8 cellular contexts compared by ENCODE assay signal in genomic region chr1:40979241-40980067, GRCh38. TPM values are rescaled to one million over a fixed set of nuclear protein-coding genes. Genes with fewer than 3 reads are reported as not detected.
DNase-seq lines count a peak whose midpoint lies in the region; ATAC-seq, FAIRE-seq and TF ChIP-seq lines count a peak whose summit lies in the region.

Gene CTPS1 (plus strand): TSS chr1:40979696. CDS start chr1:40983291, 3,595 bp downstream.

- H3K4me3 ChIP-seq in BE2C (ENCODE audit: low read depth, low read length), result peak within 1 kb of the TSS; percentile 76
- peak within 1 kb of the TSS; percentile 67 to 97 (median 87) for H3K4me3 ChIP-seq in keratinocyte (ENCODE audit: control insufficient read depth in 2 of 3, extremely low read depth in 1 of 3, insufficient read depth in 2 of 3, low read depth in 1 of 3, low read length in 3 of 3)

- H3K27ac ChIP-seq in keratinocyte (ENCODE audit: control insufficient read depth, insufficient read depth, low read length), result peak within 1 kb of the TSS; percentile 85

- DNase-seq in BE2C, result peak; percentile 90
- peak; percentile 84 for DNase-seq in NCI-H460 (ENCODE audit: extremely low read depth, low read depth)
- DNase-seq in activated CD4-positive, CD25-positive, alpha-beta regulatory T cell treated with anti-CD3 and anti-CD28 coated beads, Interleukin-2, amount 50 U/mL, for 72 hours, result peak; percentile 97
- peak; percentile 92 for DNase-seq in cerebellar cortex (ENCODE audit: low spot score)
- peak; percentile 83 for DNase-seq in keratinocyte (ENCODE audit: low read depth, low spot score)
- peak; percentile 94 to 96 for DNase-seq in stimulated activated CD4-positive, alpha-beta T cell treated with anti-CD3 and anti-CD28 coated beads, Interleukin-15, amount 100 ng/mL, for 1 hour (ENCODE audit: low read depth in 1 of 2, low spot score in 1 of 2)

- H3K4me1 ChIP-seq in BE2C, result no peaks in the 10 kb centered on the region
- H3K4me1 ChIP-seq in keratinocyte (ENCODE audit: control insufficient read depth, extremely low read depth, insufficient read depth, low read length), result peaks cover 37% of the 10 kb centered on the region

- peaks cover 45% of the 10 kb centered on the region for H3K79me2 ChIP-seq in keratinocyte (ENCODE audit: control insufficient read depth, insufficient read depth, low read length)

- peak; percentile 84 for TF ChIP-seq POLR2A in GM19193 (IDR thresholded peaks at IDR 0.05; ENCODE audit: extremely low read depth, insufficient read depth, insufficient read length)

- peak within 1 kb of the TSS; percentile 99 for H3K4me2 ChIP-seq in keratinocyte (ENCODE audit: control insufficient read depth, extremely low read depth, insufficient read depth, low read depth, low read length)

- no peaks in the 10 kb centered on the region for H3K9me3 ChIP-seq in BE2C
- H3K9me3 ChIP-seq in keratinocyte (ENCODE audit: control insufficient read depth, low read depth, low read length), result no peaks in the 10 kb centered on the region

- TF ChIP-seq CTCF in BE2C (IDR thresholded peaks at IDR 0.05; ENCODE audit: low read depth, low read length), result no peak
- peak in 2 of 3 experiments; percentile 23 to 49 for TF ChIP-seq CTCF in keratinocyte (optimal IDR thresholded peaks at IDR 0.05 in 1 of 3, IDR thresholded peaks at IDR 0.05 in 1 of 3, conservative IDR thresholded peaks at IDR 0.05 in 1 of 3; ENCODE audit: extremely low read depth in 1 of 3, insufficient read depth in 2 of 3, low read length in 3 of 3)

- dilution Hi-C loops in keratinocyte (cut with MboI; ENCODE audit: extremely low pct_ligation_motif_present, low sequenced_read_pairs), result no loop called here

- peak within 1 kb of the TSS; percentile 89 for H2AFZ ChIP-seq in keratinocyte (ENCODE audit: control insufficient read depth, low read length)

- H3K9me1 ChIP-seq in keratinocyte (ENCODE audit: control insufficient read depth, extremely low read depth, insufficient read depth, low read length), result no peaks in the 10 kb centered on the region

- H3K36me3 ChIP-seq in BE2C, result peaks cover 13% of the 10 kb centered on the region
- peaks cover 0 to 24% of the 10 kb centered on the region in 2 experiments for H3K36me3 ChIP-seq in keratinocyte (ENCODE audit: control insufficient read depth in 2 of 2, extremely low read depth in 1 of 2, insufficient read depth in 2 of 2, low read length in 2 of 2)

- peak within 1 kb of the TSS; percentile 90 for H3K9ac ChIP-seq in keratinocyte (ENCODE audit: control insufficient read depth, extremely low read depth, insufficient read depth, low read length)

- ATAC-seq in HG03432 (IDR thresholded peaks at IDR 0.05; ENCODE audit: unreplicated experiment), result peak; percentile 91

- no peak for FAIRE-seq in keratinocyte (lab: Jason Lieb, UNC)

- peaks cover 12% of the 10 kb centered on the region for H4K20me1 ChIP-seq in keratinocyte (ENCODE audit: control insufficient read depth, extremely low read depth, insufficient read depth, low read length)

- no peaks in the 10 kb centered on the region for H3K27me3 ChIP-seq in BE2C
- no peaks in the 10 kb centered on the region for H3K27me3 ChIP-seq in keratinocyte (ENCODE audit: control insufficient read depth, extremely low read depth, insufficient read depth, low read length)

RNA-seq across cellular contexts. Expression of gene CTPS1, which starts in this region (rescaled TPM):
- 30.4 TPM for polyA plus RNA-seq in BE2C (2012; ENCODE audit: insufficient read depth, insufficient read length, low read depth)
- total RNA-seq in NCI-H460 (2014; rRNA removed; shearing (Covaris generic)), result 111 and 116 TPM in 2 replicates
- polyA plus RNA-seq in NCI-H460 (2014; cell fraction: nucleus; rRNA removed), result 151 and 188 TPM in 2 replicates
- 21.3 to 81.1 TPM (median 43.3 TPM) in 3 replicates for polyA plus RNA-seq in keratinocyte
- polyA plus RNA-seq in keratinocyte (2011; ENCODE audit: low read depth), result 29.9 TPM
- 37.8 and 40.3 TPM in 2 replicates for polyA plus RNA-seq in keratinocyte (2011; cell fraction: cytosol; rRNA removed)
- polyA plus RNA-seq in keratinocyte (2011; cell fraction: nucleus; rRNA removed), result 92.6 and 107 TPM in 2 replicates
- 26.6 and 60.1 TPM in 2 replicates for polyA plus RNA-seq in keratinocyte (2012; ENCODE audit: low replicate concordance)
- 25.6 to 75.7 TPM (median 39.7 TPM) in 3 replicates for polyA minus RNA-seq in keratinocyte
- polyA minus RNA-seq in keratinocyte (2011; cell fraction: cytosol; rRNA and poly(A)+ RNA removed), result 19.2 TPM
- polyA minus RNA-seq in keratinocyte (2011; cell fraction: nucleus; rRNA and poly(A)+ RNA removed), result 42.5 and 79.0 TPM in 2 replicates

Comparison
In these comparisons a context has a peak if more than half of its experiments do, and no peak if none do; other contexts are left out.
1. Peak in every context shown above with its lines: DNase-seq, ATAC-seq, H3K4me3 ChIP-seq and H3K27ac ChIP-seq.